1 cellular context compared by ENCODE assay signal in genomic region chr2:135948141-135948540, GRCh38.
TF ChIP-seq lines count a peak whose summit lies in the region.

No MANE protein-coding gene starts in this region.

TF ChIP-seq in GM12878, 131 proteins besides CTCF, POLR2A, EP300 and RAD21 (continued from another document):
- TF ChIP-seq, protein P1, sequence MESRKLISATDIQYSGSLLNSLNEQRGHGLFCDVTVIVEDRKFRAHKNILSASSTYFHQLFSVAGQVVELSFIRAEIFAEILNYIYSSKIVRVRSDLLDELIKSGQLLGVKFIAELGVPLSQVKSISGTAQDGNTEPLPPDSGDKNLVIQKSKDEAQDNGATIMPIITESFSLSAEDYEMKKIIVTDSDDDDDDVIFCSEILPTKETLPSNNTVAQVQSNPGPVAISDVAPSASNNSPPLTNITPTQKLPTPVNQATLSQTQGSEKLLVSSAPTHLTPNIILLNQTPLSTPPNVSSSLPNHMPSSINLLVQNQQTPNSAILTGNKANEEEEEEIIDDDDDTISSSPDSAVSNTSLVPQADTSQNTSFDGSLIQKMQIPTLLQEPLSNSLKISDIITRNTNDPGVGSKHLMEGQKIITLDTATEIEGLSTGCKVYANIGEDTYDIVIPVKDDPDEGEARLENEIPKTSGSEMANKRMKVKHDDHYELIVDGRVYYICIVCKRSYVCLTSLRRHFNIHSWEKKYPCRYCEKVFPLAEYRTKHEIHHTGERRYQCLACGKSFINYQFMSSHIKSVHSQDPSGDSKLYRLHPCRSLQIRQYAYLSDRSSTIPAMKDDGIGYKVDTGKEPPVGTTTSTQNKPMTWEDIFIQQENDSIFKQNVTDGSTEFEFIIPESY (IDR thresholded peaks at IDR 0.05): no peak
- TF ChIP-seq, protein P2, sequence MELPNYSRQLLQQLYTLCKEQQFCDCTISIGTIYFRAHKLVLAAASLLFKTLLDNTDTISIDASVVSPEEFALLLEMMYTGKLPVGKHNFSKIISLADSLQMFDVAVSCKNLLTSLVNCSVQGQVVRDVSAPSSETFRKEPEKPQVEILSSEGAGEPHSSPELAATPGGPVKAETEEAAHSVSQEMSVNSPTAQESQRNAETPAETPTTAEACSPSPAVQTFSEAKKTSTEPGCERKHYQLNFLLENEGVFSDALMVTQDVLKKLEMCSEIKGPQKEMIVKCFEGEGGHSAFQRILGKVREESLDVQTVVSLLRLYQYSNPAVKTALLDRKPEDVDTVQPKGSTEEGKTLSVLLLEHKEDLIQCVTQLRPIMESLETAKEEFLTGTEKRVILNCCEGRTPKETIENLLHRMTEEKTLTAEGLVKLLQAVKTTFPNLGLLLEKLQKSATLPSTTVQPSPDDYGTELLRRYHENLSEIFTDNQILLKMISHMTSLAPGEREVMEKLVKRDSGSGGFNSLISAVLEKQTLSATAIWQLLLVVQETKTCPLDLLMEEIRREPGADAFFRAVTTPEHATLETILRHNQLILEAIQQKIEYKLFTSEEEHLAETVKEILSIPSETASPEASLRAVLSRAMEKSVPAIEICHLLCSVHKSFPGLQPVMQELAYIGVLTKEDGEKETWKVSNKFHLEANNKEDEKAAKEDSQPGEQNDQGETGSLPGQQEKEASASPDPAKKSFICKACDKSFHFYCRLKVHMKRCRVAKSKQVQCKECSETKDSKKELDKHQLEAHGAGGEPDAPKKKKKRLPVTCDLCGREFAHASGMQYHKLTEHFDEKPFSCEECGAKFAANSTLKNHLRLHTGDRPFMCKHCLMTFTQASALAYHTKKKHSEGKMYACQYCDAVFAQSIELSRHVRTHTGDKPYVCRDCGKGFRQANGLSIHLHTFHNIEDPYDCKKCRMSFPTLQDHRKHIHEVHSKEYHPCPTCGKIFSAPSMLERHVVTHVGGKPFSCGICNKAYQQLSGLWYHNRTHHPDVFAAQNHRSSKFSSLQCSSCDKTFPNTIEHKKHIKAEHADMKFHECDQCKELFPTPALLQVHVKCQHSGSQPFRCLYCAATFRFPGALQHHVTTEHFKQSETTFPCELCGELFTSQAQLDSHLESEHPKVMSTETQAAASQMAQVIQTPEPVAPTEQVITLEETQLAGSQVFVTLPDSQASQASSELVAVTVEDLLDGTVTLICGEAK (IDR thresholded peaks at IDR 0.05; ENCODE audit: borderline replicate concordance): no peak
- TF ChIP-seq BCL11A (IDR thresholded peaks at IDR 0.05; ENCODE audit: low read depth, low read length) (no peak), TAF1 (IDR thresholded peaks at IDR 0.05; ENCODE audit: borderline replicate concordance, low read depth, low read length) (no peak), MEF2B (IDR thresholded peaks at IDR 0.05; ENCODE audit: partially characterized antibody, poor library complexity, severe bottlenecking) (no peak), SPI1 (IDR thresholded peaks at IDR 0.05; ENCODE audit: borderline replicate concordance, insufficient read depth, low read depth, low read length) (no peak), ZNF207 (IDR thresholded peaks at IDR 0.05; ENCODE audit: borderline replicate concordance) (no peak), BRCA1 (IDR thresholded peaks at IDR 0.05; ENCODE audit: low read depth, low read length) (no peak), NFIC (IDR thresholded peaks at IDR 0.05; ENCODE audit: low read depth, low read length) (no peak), ZSCAN29 (IDR thresholded peaks at IDR 0.05) (no peak), SREBF2 (IDR thresholded peaks at IDR 0.05; ENCODE audit: low read length) (no peak)
- TF ChIP-seq, protein P3, sequence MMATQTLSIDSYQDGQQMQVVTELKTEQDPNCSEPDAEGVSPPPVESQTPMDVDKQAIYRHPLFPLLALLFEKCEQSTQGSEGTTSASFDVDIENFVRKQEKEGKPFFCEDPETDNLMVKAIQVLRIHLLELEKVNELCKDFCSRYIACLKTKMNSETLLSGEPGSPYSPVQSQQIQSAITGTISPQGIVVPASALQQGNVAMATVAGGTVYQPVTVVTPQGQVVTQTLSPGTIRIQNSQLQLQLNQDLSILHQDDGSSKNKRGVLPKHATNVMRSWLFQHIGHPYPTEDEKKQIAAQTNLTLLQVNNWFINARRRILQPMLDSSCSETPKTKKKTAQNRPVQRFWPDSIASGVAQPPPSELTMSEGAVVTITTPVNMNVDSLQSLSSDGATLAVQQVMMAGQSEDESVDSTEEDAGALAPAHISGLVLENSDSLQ (IDR thresholded peaks at IDR 0.05): no peak
- TF ChIP-seq, protein P4, sequence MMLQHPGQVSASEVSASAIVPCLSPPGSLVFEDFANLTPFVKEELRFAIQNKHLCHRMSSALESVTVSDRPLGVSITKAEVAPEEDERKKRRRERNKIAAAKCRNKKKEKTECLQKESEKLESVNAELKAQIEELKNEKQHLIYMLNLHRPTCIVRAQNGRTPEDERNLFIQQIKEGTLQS (IDR thresholded peaks at IDR 0.05; ENCODE audit: borderline replicate concordance, extremely low read depth, low read depth, low read length): no peak
